ENCODE assay signal across 8 cellular contexts in genomic region chr2:54524236-54524991, GRCh38.
DNase-seq lines count a peak whose midpoint lies in the region; ATAC-seq, FAIRE-seq and TF ChIP-seq lines count a peak whose summit lies in the region.

No MANE protein-coding gene starts in this region.

- peak overlapping the region; percentile 55 to 69 for H3K27ac ChIP-seq in lung (ENCODE audit: low read depth in 1 of 2, low read length in 1 of 2)
- no peak overlapping the region for H3K27ac ChIP-seq in neuronal stem cell (replicated peaks; ENCODE audit: low read length)

- H3K4me2 ChIP-seq in neuronal stem cell (ENCODE audit: insufficient read depth, low read length, poor library complexity, severe bottlenecking): no peak overlapping the region

- no peak overlapping the region for H4K91ac ChIP-seq in neuronal stem cell (ENCODE audit: low read depth, low read length, poor library complexity)

- H3K4me1 Mint-ChIP-seq in activated naive CD8-positive, alpha-beta T cell treated with anti-CD3 and anti-CD28 coated beads for 36 hours: peaks cover 19% of the 10 kb centered on the region

- peaks cover 11% of the 10 kb centered on the region in 2 donors for H3K36me3 ChIP-seq in lung (ENCODE audit: control insufficient read depth in 2 of 2, insufficient read depth in 2 of 2, low read length in 2 of 2)
- H3K36me3 ChIP-seq in neuronal stem cell (replicated peaks in 1 of 2; ENCODE audit: control insufficient read depth in 2 of 2, insufficient read depth in 2 of 2, low read length in 2 of 2): peaks cover 3 to 32% of the 10 kb centered on the region in 2 donors

- H3K27ac Mint-ChIP-seq in activated naive CD8-positive, alpha-beta T cell treated with anti-CD3 and anti-CD28 coated beads for 36 hours: peak overlapping the region; percentile 12

- no peak overlapping the region for H3K18ac ChIP-seq in neuronal stem cell (ENCODE audit: low read length)

- no peak overlapping the region for H3K23ac ChIP-seq in neuronal stem cell (ENCODE audit: low read depth, low read length, poor library complexity)

- no peak overlapping the region for H4K8ac ChIP-seq in neuronal stem cell (ENCODE audit: low read depth, low read length)

- no peak overlapping the region for H2BK5ac ChIP-seq in neuronal stem cell (ENCODE audit: low read length)

- no peak overlapping the region for H3K4ac ChIP-seq in neuronal stem cell (ENCODE audit: low read length)

- H3K27me3 Mint-ChIP-seq in activated naive CD8-positive, alpha-beta T cell treated with anti-CD3 and anti-CD28 coated beads for 36 hours: no peaks in the 10 kb centered on the region

- no peak overlapping the region for H2AFZ ChIP-seq in neuronal stem cell (ENCODE audit: low read length)

- peak; percentile 69 for FAIRE-seq in HTR-8/SVneo (lab: Jason Lieb, UNC)

- no peak overlapping the region for H2BK12ac ChIP-seq in neuronal stem cell (ENCODE audit: low read length)

- H3K9me3 ChIP-seq in lung (ENCODE audit: control insufficient read depth in 2 of 2, insufficient read depth in 1 of 2, low read length in 1 of 2) (no peaks in the 10 kb centered on the region), neuronal stem cell (replicated peaks in 1 of 2; ENCODE audit: control insufficient read depth in 2 of 2, insufficient read depth in 1 of 2, low read depth in 1 of 2, low read length in 2 of 2) (no peaks in the 10 kb centered on the region)

- H3K79me1 ChIP-seq in neuronal stem cell (ENCODE audit: low read depth, low read length): no peaks in the 10 kb centered on the region

- DNase-seq in EH (ENCODE audit: low read depth): peak; percentile 84
- peak; percentile 46 for DNase-seq in GM20000 (ENCODE audit: low spot score)
- peak; percentile 76 for DNase-seq in HTR-8/SVneo (ENCODE audit: insufficient read length, low spot score)
- DNase-seq in activated naive CD8-positive, alpha-beta T cell treated with anti-CD3 and anti-CD28 coated beads for 36 hours: peak; percentile 26
- DNase-seq in lung (ENCODE audit: low spot score): peak; percentile 53
- no peak for DNase-seq in GF-D8 (lab: John Stamatoyannopoulos, UW)
- DNase-seq in neuronal stem cell (ENCODE audit: low spot score): no peak
- DNase-seq in NCI-H82 (lab: John Stamatoyannopoulos, UW): no peak

- H3K9ac ChIP-seq in neuronal stem cell (ENCODE audit: low read depth, low read length, poor library complexity): no peak overlapping the region

- 46 to 61% methylated on average over 13 of the region's 13 CpGs for WGBS in lung, 2 donors
- WGBS in neuronal stem cell (ENCODE audit: extremely low coverage in 2 of 2, insufficient read length in 2 of 2, insufficient replicate concordance in 1 of 2), 2 donors: no CpG with 5 or more reads among the region's 13 CpGs

- H2BK15ac ChIP-seq in neuronal stem cell (ENCODE audit: low read length): no peak overlapping the region

- H3K4me3 ChIP-seq in lung (no peak overlapping the region), neuronal stem cell (ENCODE audit: low read length in 2 of 2) (no peak overlapping the region)

- no peak overlapping the region for H3K14ac ChIP-seq in neuronal stem cell (ENCODE audit: low read length)

- ATAC-seq in lung (ENCODE audit: insufficient read depth, low FRiP score): peak; percentile 59

- no peaks in the 10 kb centered on the region for H3K36me3 Mint-ChIP-seq in activated naive CD8-positive, alpha-beta T cell treated with anti-CD3 and anti-CD28 coated beads for 36 hours

- H3K4me3 Mint-ChIP-seq in activated naive CD8-positive, alpha-beta T cell treated with anti-CD3 and anti-CD28 coated beads for 36 hours: no peak overlapping the region

- H3K4me1 ChIP-seq in lung (ENCODE audit: control insufficient read depth in 2 of 2, insufficient read depth in 2 of 2, low read length in 2 of 2) (peaks cover 15 to 56% of the 10 kb centered on the region in 2 donors), neuronal stem cell (ENCODE audit: control insufficient read depth in 2 of 2, insufficient read depth in 1 of 2, low read depth in 1 of 2, low read length in 2 of 2) (peaks cover 0 to 10% of the 10 kb centered on the region in 2 donors)

- H2BK120ac ChIP-seq in neuronal stem cell (ENCODE audit: low read depth, low read length): no peak overlapping the region

- no peaks in the 10 kb centered on the region for H3K9me3 Mint-ChIP-seq in activated naive CD8-positive, alpha-beta T cell treated with anti-CD3 and anti-CD28 coated beads for 36 hours

- H3K27me3 ChIP-seq in lung (ENCODE audit: control insufficient read depth, insufficient read depth) (no peaks in the 10 kb centered on the region), neuronal stem cell (ENCODE audit: control insufficient read depth in 3 of 3, insufficient read depth in 3 of 3, low read depth in 1 of 3, low read length in 3 of 3) (no peaks in the 10 kb centered on the region)

- TF ChIP-seq CTCF in GM20000 (IDR thresholded peaks at IDR 0.05; ENCODE audit: extremely low read depth, missing control alignments) (no peak), lung (IDR thresholded peaks at IDR 0.05; ENCODE audit: control extremely low read depth, extremely low read depth) (no peak)

- no peak overlapping the region for H2AK5ac ChIP-seq in neuronal stem cell (ENCODE audit: low read depth, low read length)

Comparison
In these comparisons a context has a peak if more than half of its experiments do, and no peak if none do; other contexts are left out.
1. DNase-seq: peak in EH (single experiment), GM20000 (single experiment), HTR-8/SVneo (single experiment), activated naive CD8-positive, alpha-beta T cell treated with anti-CD3 and anti-CD28 coated beads for 36 hours (single experiment) and lung (single experiment); none in GF-D8 (single experiment), neuronal stem cell (single experiment) and NCI-H82 (single experiment).